In genomic region chr19:44002566-44003460, GRCh38 we compare ENCODE assay signal across 8 cellular contexts. TPM values are rescaled to one million over a fixed set of nuclear protein-coding genes. Genes with fewer than 3 reads are reported as not detected.
DNase-seq lines count a peak whose midpoint lies in the region; ATAC-seq, FAIRE-seq and TF ChIP-seq lines count a peak whose summit lies in the region.

Gene ZNF230 (plus strand): TSS chr19:44002957. CDS start chr19:44007079, 4,122 bp downstream.

- H3K27ac Mint-ChIP-seq in chondrocyte (ENCODE audit: unreplicated experiment), result peak within 1 kb of the TSS; percentile 98

- H3K27ac ChIP-seq in kidney (ENCODE audit: low read depth in 2 of 2, low read length in 2 of 2), result peak within 1 kb of the TSS; percentile 49 to 53

- peaks cover 17% of the 10 kb centered on the region for H3K4me1 Mint-ChIP-seq in chondrocyte (ENCODE audit: low read depth)

- DNase-seq in AML-193 (lab: John Stamatoyannopoulos, UW) (peak; percentile 95 to 97), NCI-H345 treated with DMSO at 0.1 percent for 48 hours (lab: John Stamatoyannopoulos, UW; ENCODE audit: unreplicated experiment) (peak; percentile 82), chondrocyte (ENCODE audit: low spot score) (peak; percentile 91), kidney (peak; percentile 95)
- DNase-seq in activated CD4-positive, alpha-beta T cell treated with anti-CD3 and anti-CD28 coated beads for 1 hour, result peak; percentile 69
- peak; percentile 87 for DNase-seq in stimulated activated CD4-positive, alpha-beta T cell treated with anti-CD3 and anti-CD28 coated beads, Interleukin-15, amount 100 ng/mL, for 24 hours

- intact Hi-C loops in kidney (cut with DNase I), result no loop called here

- H3K4me3 ChIP-seq in kidney (ENCODE audit: low read length in 2 of 2), result peak within 1 kb of the TSS; percentile 93 to 94

- FAIRE-seq in kidney (lab: Jason Lieb, UNC), result peak; percentile 80

- peak within 1 kb of the TSS; percentile 99 for H3K4me3 Mint-ChIP-seq in chondrocyte (ENCODE audit: unreplicated experiment)

- TF ChIP-seq CTCF in chondrocyte (IDR thresholded peaks at IDR 0.05) (no peak), kidney (IDR thresholded peaks at IDR 0.05; ENCODE audit: borderline replicate concordance, extremely low read depth, insufficient read depth) (no peak)

- H3K36me3 Mint-ChIP-seq in chondrocyte (ENCODE audit: low read depth), result peaks cover 20% of the 10 kb centered on the region

- peaks cover 6 to 7% of the 10 kb centered on the region in 2 donors for H3K36me3 ChIP-seq in kidney (ENCODE audit: control insufficient read depth in 1 of 2, insufficient read depth in 2 of 2, low read length in 2 of 2)

- ATAC-seq in GM19035 (IDR thresholded peaks at IDR 0.05; ENCODE audit: unreplicated experiment) (peak; percentile 98), HG03342 (IDR thresholded peaks at IDR 0.05; ENCODE audit: unreplicated experiment) (peak; percentile 92)

- no peaks in the 10 kb centered on the region for H3K27me3 Mint-ChIP-seq in chondrocyte (ENCODE audit: low read depth)

- peaks cover 0 to 15% of the 10 kb centered on the region in 2 donors for H3K9me3 ChIP-seq in kidney (ENCODE audit: control insufficient read depth in 1 of 2, low read length in 2 of 2)

- H3K9me3 Mint-ChIP-seq in chondrocyte (ENCODE audit: low read depth), result peaks cover 22% of the 10 kb centered on the region

- peak within 1 kb of the TSS; percentile 85 to 93 for H3K9ac ChIP-seq in kidney (ENCODE audit: low read length in 2 of 2)

- peaks cover 7 to 11% of the 10 kb centered on the region in 2 donors for H3K4me1 ChIP-seq in kidney (ENCODE audit: control insufficient read depth in 1 of 2, insufficient read depth in 1 of 2, low read depth in 1 of 2, low read length in 2 of 2)

RNA-seq across cellular contexts. Expression of gene ZNF230, which starts in this region (rescaled TPM):
- total RNA-seq in chondrocyte (2.2 to 3.9 TPM (median 3.3 TPM) in 3 replicates), kidney (7.1 TPM)
- polyA plus RNA-seq in kidney (ENCODE audit: insufficient read depth, low read depth, low replicate concordance), result 1.6 TPM

Comparison
In these comparisons a context has a peak if more than half of its experiments do, and no peak if none do; other contexts are left out.
1. Peak in every context shown above with its lines: DNase-seq, ATAC-seq, H3K4me3 ChIP-seq and H3K27ac ChIP-seq.